ENCODE assay signal across 8 cellular contexts in the genomic region with DNA sequence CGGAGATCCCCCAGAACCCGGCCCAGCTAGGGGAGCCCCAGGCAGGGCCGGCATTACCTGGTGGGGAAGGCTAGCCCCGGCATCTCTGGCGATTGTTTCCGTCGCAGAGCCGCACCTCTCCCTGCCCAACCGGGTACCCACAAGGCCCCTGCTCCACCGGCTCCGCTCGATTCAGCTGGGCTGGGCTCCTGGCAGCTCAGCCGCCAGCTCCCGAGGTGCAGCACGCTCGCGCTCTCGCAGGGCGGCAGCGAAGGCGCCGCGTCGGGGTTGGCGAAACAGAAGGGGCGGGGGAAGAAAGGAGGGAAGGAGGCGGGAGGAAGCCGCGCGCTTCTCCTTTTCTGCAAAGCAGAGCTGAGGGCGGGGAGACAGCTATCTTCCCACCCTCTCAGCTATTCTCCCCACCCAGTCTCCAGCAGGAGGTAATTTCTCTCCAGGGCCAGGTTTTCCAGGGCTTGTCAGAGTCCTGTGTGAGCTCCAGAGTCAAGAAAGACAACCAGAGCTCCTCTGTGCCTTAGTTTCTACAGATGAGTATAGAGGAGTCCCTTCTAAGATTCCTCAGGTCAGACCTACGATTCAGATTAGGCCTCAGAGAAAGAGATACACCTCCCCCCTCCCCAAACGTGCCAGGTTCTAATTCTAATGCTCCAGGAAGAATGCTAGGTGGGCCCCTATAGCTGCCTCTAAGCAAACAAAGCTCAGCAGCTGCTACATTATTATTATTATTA.
DNase-seq lines count a peak whose midpoint lies in the region; ATAC-seq and TF ChIP-seq lines count a peak whose summit lies in the region.

No MANE protein-coding gene starts in this region.

- peak; percentile 89 for ATAC-seq in GM21390 (IDR thresholded peaks at IDR 0.05; ENCODE audit: unreplicated experiment)
- ATAC-seq in upper lobe of right lung: peak; percentile 98

- intact Hi-C loops in adrenal gland (cut with DNase I): no loop called here
- intact Hi-C loops in left ventricle myocardium inferior (cut with micrococcal nuclease): no loop called here
- intact Hi-C loops in upper lobe of right lung (cut with DNase I): no loop called here

- WGBS in adrenal gland, 4 donors: 1 to 4% (median 3%) methylated on average over 15 to 33 of the region's 33 CpGs

- no peak overlapping the region for H3K27ac Mint-ChIP-seq in progenitor cell of endocrine pancreas

- 0 out of 2 replicates have a peak, but pooled peaks cover 3% of the 10 kb centered on the region for H3K36me3 ChIP-seq in HUES48 (ENCODE audit: control insufficient read depth, insufficient read depth, low read length)
- H3K36me3 ChIP-seq in adrenal gland (replicated peaks in 1 of 2): no peaks in the 10 kb centered on the region
- H3K36me3 ChIP-seq in left ventricle myocardium inferior: no peaks in the 10 kb centered on the region
- no peaks in the 10 kb centered on the region for H3K36me3 ChIP-seq in upper lobe of right lung

- H3K4me3 ChIP-seq in HUES48 (ENCODE audit: low read depth, low read length) (peak overlapping the region; percentile 77), adrenal gland (peak overlapping the region in 3 of 4 donors; percentile 28 to 53 (median 45)), left ventricle myocardium inferior (peak overlapping the region; percentile 66), upper lobe of right lung (peak overlapping the region; percentile 58)

- H3K27me3 ChIP-seq in HUES48 (ENCODE audit: control insufficient read depth, insufficient read depth, low read length) (no peaks in the 10 kb centered on the region), adrenal gland (no peaks in the 10 kb centered on the region), left ventricle myocardium inferior (ENCODE audit: low read depth) (peaks cover 24% of the 10 kb centered on the region), upper lobe of right lung (no peaks in the 10 kb centered on the region)

- TF ChIP-seq POLR2A in adrenal gland (IDR thresholded peaks at IDR 0.05): peak in 1 of 2 donors; percentile 40

- H3K27ac ChIP-seq in HUES48 (ENCODE audit: low read depth, low read length) (peak overlapping the region; percentile 90), adrenal gland (peak overlapping the region in 4 of 5 donors; percentile 22 to 64 (median 40)), left ventricle myocardium inferior (replicated peaks) (peak overlapping the region; percentile 52), upper lobe of right lung (peak overlapping the region; percentile 70)

- peaks cover 66% of the 10 kb centered on the region for H3K4me1 ChIP-seq in HUES48 (ENCODE audit: control insufficient read depth, insufficient read depth, low read length)
- H3K4me1 ChIP-seq in adrenal gland (replicated peaks in 1 of 2): peaks cover 5 to 26% of the 10 kb centered on the region in 2 donors
- peaks cover 19% of the 10 kb centered on the region for H3K4me1 ChIP-seq in left ventricle myocardium inferior
- H3K4me1 ChIP-seq in upper lobe of right lung: no peaks in the 10 kb centered on the region

- H3K27me3 Mint-ChIP-seq in progenitor cell of endocrine pancreas: peaks cover 3% of the 10 kb centered on the region

- no peaks in the 10 kb centered on the region for H3K9me3 Mint-ChIP-seq in progenitor cell of endocrine pancreas (ENCODE audit: low read depth)

- peak overlapping the region; percentile 44 for H3K4me3 Mint-ChIP-seq in progenitor cell of endocrine pancreas (ENCODE audit: low read depth)

- DNase-seq in DMS 273 (lab: John Stamatoyannopoulos, UW; ENCODE audit: unreplicated experiment) (peak; percentile 88), T follicular helper cell (ENCODE audit: low read depth) (peak; percentile 65), adrenal gland (peak; percentile 80 to 90 (median 85)), left ventricle myocardium inferior (peak; percentile 81), progenitor cell of endocrine pancreas (ENCODE audit: low spot score, unreplicated experiment) (peak; percentile 59), upper lobe of right lung (peak; percentile 93)

- H3K9ac ChIP-seq in HUES48 (ENCODE audit: low read depth, low read length): peak overlapping the region; percentile 62

- TF ChIP-seq CTCF in adrenal gland (IDR thresholded peaks at IDR 0.05) (peak in 1 of 6 experiments; percentile 15), left ventricle myocardium inferior (IDR thresholded peaks at IDR 0.05; ENCODE audit: borderline replicate concordance) (peak; percentile 16), progenitor cell of endocrine pancreas (IDR thresholded peaks at IDR 0.05; ENCODE audit: unreplicated experiment) (peak; percentile 10), upper lobe of right lung (IDR thresholded peaks at IDR 0.05) (peak; percentile 17)

- no peaks in the 10 kb centered on the region for H3K36me3 Mint-ChIP-seq in progenitor cell of endocrine pancreas (ENCODE audit: insufficient read depth)

- H3K9me3 ChIP-seq in HUES48 (ENCODE audit: control insufficient read depth, insufficient read depth, low read length) (no peaks in the 10 kb centered on the region), adrenal gland (replicated peaks in 1 of 3) (no peaks in the 10 kb centered on the region), left ventricle myocardium inferior (replicated peaks) (no peaks in the 10 kb centered on the region), upper lobe of right lung (no peaks in the 10 kb centered on the region)

- peaks cover 14% of the 10 kb centered on the region for H3K4me1 Mint-ChIP-seq in progenitor cell of endocrine pancreas (ENCODE audit: low read depth)

Comparison
In these comparisons a context has a peak if more than half of its experiments do, and no peak if none do; other contexts are left out.
1. Peak in every context shown above with its lines: DNase-seq, ATAC-seq, H3K4me3 ChIP-seq and H3K27ac ChIP-seq.